10 cellular contexts compared by ENCODE assay signal in genomic region chr21:36989199-36989698, GRCh38. TPM values are rescaled to one million over a fixed set of nuclear protein-coding genes. Genes with fewer than 3 reads are reported as not detected.
DNase-seq lines count a peak whose midpoint lies in the region; ATAC-seq and TF ChIP-seq lines count a peak whose summit lies in the region.
"Not testable (repeated sequence)": the region's sequence is repeated elsewhere in the genome, so short reads cannot be mapped to it uniquely, and the experiment has no call there.
"Had no signal": no experiment of that assay in that cellular context is flagged by ENCODE, and none has a peak within 500 bp of the region (broad histone marks: within the 10 kb centered on the region; RNA-seq: fewer than 3 reads in every experiment).

No MANE protein-coding gene starts in this region.

- H3K9me3 ChIP-seq in A673 (ENCODE audit: low read depth, low read length, poor library complexity, severe bottlenecking); HAP-1; Peyer's patch; right cardiac atrium (ENCODE audit: control insufficient read depth, low read length); smooth muscle cell (replicated peaks; ENCODE audit: low read depth): not testable (repeated sequence)

- BruUV-seq in A673 (replicated peaks; lab: Mats Ljungman, UMichigan) = TSS peak; percentile 52

- not testable (repeated sequence) for H3K27me3 Mint-ChIP-seq in activated T-helper 2 cell treated with anti-CD3 and anti-CD28 coated beads, Interferon-gamma antibody, Interleukin-2, Interleukin-4, amounts not matched to agents 10 μg/mL and 5 μg/mL and 100 μg/mL, durations not matched to agents 14 hours and 24 hours and 36 hours (ENCODE audit: low read depth); naive B cell
- peaks cover 24% of the 10 kb centered on the region for H3K27me3 Mint-ChIP-seq in dendritic cell treated with granulocyte-macrophage colony-stimulating factor and Interleukin-4, amounts not matched to agents 40 ng/mL and 50 ng/mL, for 4 days

- WGBS in right cardiac atrium = 39% methylated on average over 22 of the region's 22 CpGs
- WGBS in smooth muscle cell (ENCODE audit: low lambda C conversion rate) = 63% methylated on average over 22 of the region's 22 CpGs

- H3K4me3 Mint-ChIP-seq in activated T-helper 2 cell treated with anti-CD3 and anti-CD28 coated beads, Interferon-gamma antibody, Interleukin-2, Interleukin-4, amounts not matched to agents 10 μg/mL and 5 μg/mL and 100 μg/mL, durations not matched to agents 14 hours and 24 hours and 36 hours (ENCODE audit: low read depth) = peak overlapping the region; percentile 77
- peak overlapping the region; percentile 79 for H3K4me3 Mint-ChIP-seq in dendritic cell treated with granulocyte-macrophage colony-stimulating factor and Interleukin-4, amounts not matched to agents 40 ng/mL and 50 ng/mL, for 4 days
- peak overlapping the region; percentile 66 to 91 (median 86) for H3K4me3 Mint-ChIP-seq in naive B cell

- H3K4me1 ChIP-seq in A673 (ENCODE audit: insufficient read depth, low read length, poor library complexity, severe bottlenecking); Peyer's patch; right cardiac atrium (ENCODE audit: control insufficient read depth, insufficient read depth, low read length); smooth muscle cell (ENCODE audit: low read depth): not testable (repeated sequence)
- peaks cover 13% of the 10 kb centered on the region for H3K4me1 ChIP-seq in HAP-1

- in situ Hi-C loops in HAP-1 (cut with MboI; ENCODE audit: low sequenced_read_pairs) = not testable (repeated sequence)

- CTCF ChIA-PET in A673 (lab: Charles Lee) = interaction anchor here (0.6 to 1.2 kb wide), 4 partner anchors 12 to 348 kb away, joined by 3 to 5 read pairs (median 4); no protein-coding TSS in a partner anchor

- H3K9ac ChIP-seq in smooth muscle cell (ENCODE audit: low read depth) = peak overlapping the region; percentile 61

- ATAC-seq in right cardiac atrium; naive B cell (ENCODE audit: low read depth in 2 of 2): not testable (repeated sequence)

- H2AFZ ChIP-seq in smooth muscle cell (ENCODE audit: low read depth) = peak overlapping the region; percentile 88

- H3K4me1 Mint-ChIP-seq in activated T-helper 2 cell treated with anti-CD3 and anti-CD28 coated beads, Interferon-gamma antibody, Interleukin-2, Interleukin-4, amounts not matched to agents 10 μg/mL and 5 μg/mL and 100 μg/mL, durations not matched to agents 14 hours and 24 hours and 36 hours (ENCODE audit: low read depth) = peaks cover 28% of the 10 kb centered on the region
- not testable (repeated sequence) for H3K4me1 Mint-ChIP-seq in dendritic cell treated with granulocyte-macrophage colony-stimulating factor and Interleukin-4, amounts not matched to agents 40 ng/mL and 50 ng/mL, for 4 days (ENCODE audit: low read depth); naive B cell

- not testable (repeated sequence) for H3K79me2 ChIP-seq in smooth muscle cell (ENCODE audit: low read depth)

- H3F3A ChIP-seq in smooth muscle cell (ENCODE audit: low read depth) = not testable (repeated sequence)

- not testable (repeated sequence) for H3K27me3 ChIP-seq in A673 (replicated peaks; ENCODE audit: insufficient read depth, low read depth, low read length, poor library complexity); HAP-1 (ENCODE audit: low read depth); Peyer's patch; right cardiac atrium (ENCODE audit: control insufficient read depth, insufficient read depth); smooth muscle cell (ENCODE audit: low read depth)

- POLR2A ChIA-PET in A673 (lab: Charles Lee; ENCODE audit: low non-redundant PET) = not testable (repeated sequence)

- DNase-seq in A673 (ENCODE audit: low spot score); HAP-1 (ENCODE audit: low spot score in 2 of 2); Peyer's patch; activated T-helper 2 cell treated with anti-CD3 and anti-CD28 coated beads, Interferon-gamma antibody, Interleukin-2, Interleukin-4, amounts not matched to agents 10 μg/mL and 5 μg/mL and 100 μg/mL, durations not matched to agents 14 hours and 24 hours and 36 hours (ENCODE audit: low spot score); right cardiac atrium; naive B cell; smooth muscle cell (lab: John Stamatoyannopoulos, UW; ENCODE audit: unreplicated experiment): not testable (repeated sequence)

- TF ChIP-seq CTCF in A673 (conservative IDR thresholded peaks at IDR 0.05; ENCODE audit: low read depth, low read length); Peyer's patch (IDR thresholded peaks at IDR 0.05); smooth muscle cell (IDR thresholded peaks at IDR 0.05; ENCODE audit: borderline replicate concordance, insufficient read depth, poor library complexity, severe bottlenecking): not testable (repeated sequence)

- not testable (repeated sequence) for H3K9me3 Mint-ChIP-seq in activated T-helper 2 cell treated with anti-CD3 and anti-CD28 coated beads, Interferon-gamma antibody, Interleukin-2, Interleukin-4, amounts not matched to agents 10 μg/mL and 5 μg/mL and 100 μg/mL, durations not matched to agents 14 hours and 24 hours and 36 hours; dendritic cell treated with granulocyte-macrophage colony-stimulating factor and Interleukin-4, amounts not matched to agents 40 ng/mL and 50 ng/mL, for 4 days; naive B cell

- H4K20me1 ChIP-seq in smooth muscle cell (ENCODE audit: low read depth) = not testable (repeated sequence)

- H3K4me2 ChIP-seq in smooth muscle cell = peak overlapping the region; percentile 86

- intact Hi-C loops in A673 (cut with micrococcal nuclease; ENCODE audit: unreplicated experiment); dendritic cell treated with granulocyte-macrophage colony-stimulating factor and Interleukin-4, amounts not matched to agents 40 ng/mL and 50 ng/mL, for 4 days (cut with micrococcal nuclease); right cardiac atrium (cut with DNase I): not testable (repeated sequence)
- intact Hi-C loops in activated T-helper 2 cell treated with anti-CD3 and anti-CD28 coated beads, Interferon-gamma antibody, Interleukin-2, Interleukin-4, amounts not matched to agents 10 μg/mL and 5 μg/mL and 100 μg/mL, durations not matched to agents 14 hours and 24 hours and 36 hours (cut with micrococcal nuclease) = loop anchor here (1.0 to 5.0 kb wide), 3 partner anchors 12 to 378 kb away; partner anchors contain the start of genes DYRK1A, PIGP and TTC3

- H3K4me3 ChIP-seq in A673 (ENCODE audit: low read depth, low read length, poor library complexity, severe bottlenecking) (peak overlapping the region; percentile 60), HAP-1 (peak overlapping the region; percentile 55), Peyer's patch (peak overlapping the region; percentile 53 to 86 (median 72)), right cardiac atrium (ENCODE audit: low read length) (peak overlapping the region; percentile 43), smooth muscle cell (peak overlapping the region; percentile 64)

- peak overlapping the region; percentile 92 for H3K27ac ChIP-seq in A673 (ENCODE audit: low read depth, low read length, poor library complexity, severe bottlenecking)
- peak overlapping the region; percentile 71 to 96 (median 86) for H3K27ac ChIP-seq in Peyer's patch
- H3K27ac ChIP-seq in right cardiac atrium (ENCODE audit: low read length) = peak overlapping the region; percentile 97
- H3K27ac ChIP-seq in smooth muscle cell (ENCODE audit: low read depth) = peak overlapping the region; percentile 47

- not testable (repeated sequence) for H3K36me3 Mint-ChIP-seq in activated T-helper 2 cell treated with anti-CD3 and anti-CD28 coated beads, Interferon-gamma antibody, Interleukin-2, Interleukin-4, amounts not matched to agents 10 μg/mL and 5 μg/mL and 100 μg/mL, durations not matched to agents 14 hours and 24 hours and 36 hours (ENCODE audit: low read depth); dendritic cell treated with granulocyte-macrophage colony-stimulating factor and Interleukin-4, amounts not matched to agents 40 ng/mL and 50 ng/mL, for 4 days (ENCODE audit: low read depth); naive B cell

- peak overlapping the region; percentile 89 for H3K27ac Mint-ChIP-seq in activated T-helper 2 cell treated with anti-CD3 and anti-CD28 coated beads, Interferon-gamma antibody, Interleukin-2, Interleukin-4, amounts not matched to agents 10 μg/mL and 5 μg/mL and 100 μg/mL, durations not matched to agents 14 hours and 24 hours and 36 hours
- peak overlapping the region; percentile 91 for H3K27ac Mint-ChIP-seq in dendritic cell treated with granulocyte-macrophage colony-stimulating factor and Interleukin-4, amounts not matched to agents 40 ng/mL and 50 ng/mL, for 4 days
- peak overlapping the region; percentile 68 to 92 (median 85) for H3K27ac Mint-ChIP-seq in naive B cell

- H3K36me3 ChIP-seq in A673 (ENCODE audit: insufficient read depth, low read length, poor library complexity, severe bottlenecking); HAP-1 (replicated peaks); Peyer's patch; smooth muscle cell (ENCODE audit: low read depth): not testable (repeated sequence)

- TF ChIP-seq POLR2A in Peyer's patch (IDR thresholded peaks at IDR 0.05) = not testable (repeated sequence)

RNA-seq across cellular contexts. Expression of gene RIPPLY3, which starts 17.3 kb away (rescaled TPM):
- total RNA-seq in A673 (2021) (5.0 and 6.2 TPM in 2 replicates), Peyer's patch (1 to 10 TPM in 1 of 4 donors, under 1 TPM in 1, not detected in 2; 0.54 to 3.3 TPM), right cardiac atrium (not detected), smooth muscle cell (not detected in 2 replicates)
- 0.21 TPM in 1 of 2 replicates, not detected in the other for total RNA-seq in activated T-helper 2 cell treated with anti-CD3 and anti-CD28 coated beads, Interferon-gamma antibody, Interleukin-2, Interleukin-4, amounts not matched to agents 10 μg/mL and 5 μg/mL and 100 μg/mL, durations not matched to agents 14 hours and 24 hours and 36 hours
- polyA plus RNA-seq in right cardiac atrium (not detected), naive B cell (ENCODE audit: low read depth in 6 of 6) (not detected), smooth muscle cell (not detected in 2 replicates)
- total RNA-seq: G401, lung microvascular endothelial cell had no signal

RNA-seq across cellular contexts. Expression of gene HLCS, which starts 22.8 kb away (rescaled TPM):
- 15.3 and 21.1 TPM in 2 replicates for total RNA-seq in A673 (2021)
- total RNA-seq in Peyer's patch = 10 to 100 TPM; 14.9 to 27.9 (median 24.3) TPM
- total RNA-seq in activated T-helper 2 cell treated with anti-CD3 and anti-CD28 coated beads, Interferon-gamma antibody, Interleukin-2, Interleukin-4, amounts not matched to agents 10 μg/mL and 5 μg/mL and 100 μg/mL, durations not matched to agents 14 hours and 24 hours and 36 hours = 17.2 and 18.7 TPM in 2 replicates
- total RNA-seq in right cardiac atrium = 10 to 100 TPM in 2 of 4 donors, 1 to 10 TPM in 2; 8.0 to 11.4 (median 9.6) TPM
- polyA plus RNA-seq in right cardiac atrium = 3.5 TPM
- 1 to 10 TPM; 5.5 to 8.4 (median 7.3) TPM for polyA plus RNA-seq in naive B cell (ENCODE audit: low read depth in 6 of 6)
- total RNA-seq in smooth muscle cell = 17.5 and 20.6 TPM in 2 replicates
- 7.5 and 13.7 TPM in 2 replicates for polyA plus RNA-seq in smooth muscle cell

Comparison
In these comparisons a context has a peak if more than half of its experiments do, and no peak if none do; other contexts are left out.
1. H3K27ac ChIP-seq: peak in every context shown above with its lines; median percentile 97 in right cardiac atrium; 92 in A673; 86 in Peyer's patch; 47 in smooth muscle cell.